15 cellular contexts compared by ENCODE assay signal in genomic region chr22:46514592-46515207, GRCh38. TPM values are rescaled to one million over a fixed set of nuclear protein-coding genes. Genes with fewer than 3 reads are reported as not detected.
A peak's percentile ranks its signal among the peaks of the same experiment; 100 is the strongest.
DNase-seq lines count a peak whose midpoint lies in the region; ATAC-seq and TF ChIP-seq lines count a peak whose summit lies in the region.
"Had no signal": no experiment of that assay in that cellular context is flagged by ENCODE, and none has a peak within 500 bp of the region (broad histone marks: within the 10 kb centered on the region; RNA-seq: fewer than 3 reads in every experiment).

No MANE protein-coding gene starts in this region.

- H3K9me3 ChIP-seq in vagina: no peaks in the 10 kb centered on the region
- H3K9me3 ChIP-seq: left ventricle myocardium inferior, pancreas, Peyer's patch had no signal

- TF ChIP-seq CTCF in foreskin fibroblast (IDR thresholded peaks at IDR 0.05; ENCODE audit: low read depth, low read length) (no peak), vagina (IDR thresholded peaks at IDR 0.05) (no peak)

- DNase-seq in left ventricle myocardium superior: peak; percentile 21
- no peak for DNase-seq in Right ventricle myocardium superior
- peak; percentile 23 for DNase-seq in amniotic epithelial cell (ENCODE audit: low read depth)
- DNase-seq in foreskin fibroblast: peak; percentile 25 to 46
- DNase-seq in vagina (ENCODE audit: extremely low spot score in 2 of 2): no peak
- no peak for DNase-seq in middle frontal gyrus (ENCODE audit: extremely low spot score, low spot score)
- DNase-seq in foreskin melanocyte: no peak
- no peak for DNase-seq in SKM-1 treated with dmso at 0.1 percent for 144 hours (lab: John Stamatoyannopoulos, UW; ENCODE audit: unreplicated experiment)
- DNase-seq: 8988T; DMS79 treated with DMSO at 0.1 percent for 48 hours; KG1; left ventricle myocardium inferior; Peyer's patch; stimulated activated CD4-positive, alpha-beta T cell treated with anti-CD3 and anti-CD28 coated beads, Interleukin-2, amount 100 ng/mL, for 48 hours had no signal

- H3K4me1 ChIP-seq in vagina: peaks cover 26% of the 10 kb centered on the region
- H3K4me1 ChIP-seq: left ventricle myocardium inferior, pancreas, Peyer's patch had no signal

- no peaks in the 10 kb centered on the region for H3K36me3 ChIP-seq in vagina
- H3K36me3 ChIP-seq: left ventricle myocardium inferior, pancreas, Peyer's patch had no signal

- ATAC-seq in left ventricle myocardium superior: no peak
- ATAC-seq in Right ventricle myocardium superior (ENCODE audit: poor library complexity): no peak
- ATAC-seq: pancreas had no signal

- H3K4me3 ChIP-seq in foreskin fibroblast (ENCODE audit: low read depth in 1 of 2, low read length in 2 of 2) (no peak overlapping the region), vagina (no peak overlapping the region)
- H3K4me3 ChIP-seq: left ventricle myocardium inferior, pancreas, Peyer's patch had no signal

- H3K27me3 ChIP-seq in vagina: no peaks in the 10 kb centered on the region
- H3K27me3 ChIP-seq: pancreas, Peyer's patch had no signal

- peak overlapping the region; percentile 6 for H3K27ac ChIP-seq in vagina
- H3K27ac ChIP-seq: left ventricle myocardium inferior, pancreas, Peyer's patch had no signal

- intact Hi-C loops in left ventricle myocardium superior (cut with micrococcal nuclease): no loop called here
- intact Hi-C loops in Right ventricle myocardium superior (cut with DNase I): no loop called here
- intact Hi-C loops in vagina (cut with DNase I): no loop called here

- no peak for TF ChIP-seq POLR2A in vagina (IDR thresholded peaks at IDR 0.05)

RNA-seq across cellular contexts. Expression of gene CELSR1, which starts 22.7 kb away (rescaled TPM):
- total RNA-seq in left ventricle myocardium superior (9.7 TPM), Right ventricle myocardium superior (7.6 TPM), vagina (32.9 TPM)

Comparison
In these comparisons a context has a peak if more than half of its experiments do, and no peak if none do; other contexts are left out.
1. DNase-seq: peak in left ventricle myocardium superior (single experiment), amniotic epithelial cell (single experiment) and foreskin fibroblast (2 of 2); none in Right ventricle myocardium superior (single experiment), vagina (0 of 2), middle frontal gyrus (single experiment), foreskin melanocyte (single experiment) and SKM-1 treated with dmso at 0.1 percent for 144 hours (single experiment).